Comparison of ENCODE assay signal across 25 cellular contexts in genomic region chr2:203869207-203869606, GRCh38. TPM values are rescaled to one million over a fixed set of nuclear protein-coding genes. Genes with fewer than 3 reads are reported as not detected.
DNase-seq lines count a peak whose midpoint lies in the region; ATAC-seq, FAIRE-seq and TF ChIP-seq lines count a peak whose summit lies in the region.
"Had no signal": no experiment of that assay in that cellular context is flagged by ENCODE, and none has a peak within 500 bp of the region (broad histone marks: within the 10 kb centered on the region; RNA-seq: fewer than 3 reads in every experiment).

No MANE protein-coding gene starts in this region.

- H3K9me3 ChIP-seq in Loucy (ENCODE audit: insufficient read depth, low read depth, low read length) (no peaks in the 10 kb centered on the region), GM23248 (ENCODE audit: low read depth) (no peaks in the 10 kb centered on the region)
- H3K9me3 ChIP-seq: esophagus squamous epithelium, right lobe of liver had no signal

- peaks cover 43% of the 10 kb centered on the region for H3K36me3 Mint-ChIP-seq in activated CD4-positive, alpha-beta T cell treated with anti-CD3 and anti-CD28 coated beads, Interleukin-2, amount 10 ng/mL, durations not matched to agents 7 days and 5 days (ENCODE audit: low read depth)
- H3K36me3 Mint-ChIP-seq in activated naive CD4-positive, alpha-beta T cell treated with anti-CD3 and anti-CD28 coated beads, Interleukin-2, amount 50 U/mL, for 72 hours, result peaks cover 63 to 82% of the 10 kb centered on the region in 2 donors
- no peaks in the 10 kb centered on the region for H3K36me3 Mint-ChIP-seq in natural killer cell

- H3K4me1 ChIP-seq in Loucy (ENCODE audit: insufficient read depth, low read length, poor library complexity, severe bottlenecking) (peaks cover 14% of the 10 kb centered on the region), GM23248 (ENCODE audit: insufficient read depth) (no peaks in the 10 kb centered on the region)
- H3K4me1 ChIP-seq: esophagus squamous epithelium, right lobe of liver had no signal

- H3K9me2 ChIP-seq in Loucy (replicated peaks; ENCODE audit: low read depth, low read length) (no peaks in the 10 kb centered on the region), GM23248 (ENCODE audit: insufficient read depth) (no peaks in the 10 kb centered on the region)

- no peak overlapping the region for H3K4me3 ChIP-seq in Loucy (ENCODE audit: low read length, poor library complexity, severe bottlenecking)
- no peak overlapping the region for H3K4me3 ChIP-seq in GM23248
- H3K4me3 ChIP-seq: right lobe of liver had no signal

- H3K27me3 Mint-ChIP-seq in activated CD4-positive, alpha-beta T cell treated with anti-CD3 and anti-CD28 coated beads, Interleukin-2, amount 10 ng/mL, durations not matched to agents 7 days and 5 days, result no peaks in the 10 kb centered on the region
- peaks cover 0 to 2% of the 10 kb centered on the region in 2 donors for H3K27me3 Mint-ChIP-seq in natural killer cell (ENCODE audit: low read depth in 2 of 2)

- intact Hi-C loops in natural killer cell (cut with micrococcal nuclease), result no loop called here

- POLR2A ChIA-PET in activated CD4-positive, alpha-beta T cell treated with anti-CD3 and anti-CD28 coated beads, Interleukin-2, amount 10 ng/mL, durations not matched to agents 7 days and 5 days (lab: Charles Lee), result interaction anchor here (0.5 to 1.1 kb wide), 2 partner anchors 160 to 483 kb away, joined by 3 read pairs; no protein-coding TSS in a partner anchor
- POLR2A ChIA-PET in RWPE1 (lab: Yijun Ruan, JAX; ENCODE audit: low non-redundant PET), result no interaction called here

- H3K9ac ChIP-seq in Loucy (ENCODE audit: low read depth, low read length, poor library complexity, severe bottlenecking), result no peak overlapping the region
- no peak overlapping the region for H3K9ac ChIP-seq in GM23248

- in situ Hi-C loops in GM23248 (cut with MboI), result no loop called here

- ATAC-seq in activated naive CD4-positive, alpha-beta T cell treated with anti-CD3 and anti-CD28 coated beads, Interleukin-2, amount 50 U/mL, for 72 hours, result peak; percentile 4 to 18
- no peak for ATAC-seq in natural killer cell
- ATAC-seq: left cardiac atrium had no signal

- H3K4me2 ChIP-seq in Loucy (ENCODE audit: low read depth, low read length, poor library complexity, severe bottlenecking) (no peak overlapping the region), GM23248 (ENCODE audit: unreplicated experiment) (no peak overlapping the region)

- no peak for FAIRE-seq in frontal cortex (lab: Jason Lieb, UNC)
- FAIRE-seq: astrocyte had no signal

- H3F3A ChIP-seq in Loucy (ENCODE audit: low read depth) (no peaks in the 10 kb centered on the region), GM23248 (ENCODE audit: insufficient read depth) (no peaks in the 10 kb centered on the region)

- H3K4me1 Mint-ChIP-seq in activated CD4-positive, alpha-beta T cell treated with anti-CD3 and anti-CD28 coated beads, Interleukin-2, amount 10 ng/mL, durations not matched to agents 7 days and 5 days, result peaks cover 83% of the 10 kb centered on the region
- peaks cover 22 to 28% of the 10 kb centered on the region in 2 donors for H3K4me1 Mint-ChIP-seq in natural killer cell
- H3K4me1 Mint-ChIP-seq: nephron had no signal

- H3K27ac ChIP-seq in RWPE1 (no peak overlapping the region), GM23248 (no peak overlapping the region)
- H3K27ac ChIP-seq: right lobe of liver had no signal

- H3K79me2 ChIP-seq in Loucy (ENCODE audit: insufficient read depth, low read length) (no peaks in the 10 kb centered on the region), GM23248 (ENCODE audit: insufficient read depth) (no peaks in the 10 kb centered on the region)

- no peak for TF ChIP-seq CTCF in Loucy (conservative IDR thresholded peaks at IDR 0.05; ENCODE audit: low read length)
- TF ChIP-seq CTCF in natural killer cell (IDR thresholded peaks at IDR 0.05), result no peak
- TF ChIP-seq CTCF in RWPE1 (conservative IDR thresholded peaks at IDR 0.05; ENCODE audit: low read depth), result no peak

- H3K36me3 ChIP-seq in Loucy (ENCODE audit: insufficient read depth, low read length) (no peaks in the 10 kb centered on the region), GM23248 (ENCODE audit: low read depth) (no peaks in the 10 kb centered on the region)
- H3K36me3 ChIP-seq: esophagus squamous epithelium, right lobe of liver had no signal

- 26 to 27% methylated on average over 1 of the region's 1 CpG for WGBS in GM23248 (ENCODE audit: low coverage in 1 of 2, low lambda C conversion rate in 2 of 2, missing lambda C conversion rate in 2 of 2), 2 experiments

- H3K27me3 ChIP-seq in Loucy (ENCODE audit: insufficient read depth, low read length, poor library complexity, severe bottlenecking), result no peaks in the 10 kb centered on the region
- peaks cover 43% of the 10 kb centered on the region for H3K27me3 ChIP-seq in GM23248 (replicated peaks; ENCODE audit: insufficient read depth)
- H3K27me3 ChIP-seq: esophagus squamous epithelium, right lobe of liver had no signal

- peaks cover 18% of the 10 kb centered on the region for H3K9me3 Mint-ChIP-seq in activated CD4-positive, alpha-beta T cell treated with anti-CD3 and anti-CD28 coated beads, Interleukin-2, amount 10 ng/mL, durations not matched to agents 7 days and 5 days
- peaks cover 5 to 15% of the 10 kb centered on the region in 2 donors for H3K9me3 Mint-ChIP-seq in activated naive CD4-positive, alpha-beta T cell treated with anti-CD3 and anti-CD28 coated beads, Interleukin-2, amount 50 U/mL, for 72 hours
- H3K9me3 Mint-ChIP-seq in natural killer cell, result no peaks in the 10 kb centered on the region

- H2AFZ ChIP-seq in Loucy (ENCODE audit: low read length) (0 out of 2 replicates have a peak overlapping the region, but pooled peaks have one; percentile 28), GM23248 (no peak overlapping the region)

- peak overlapping the region; percentile 97 for H3K27ac Mint-ChIP-seq in activated CD4-positive, alpha-beta T cell treated with anti-CD3 and anti-CD28 coated beads, Interleukin-2, amount 10 ng/mL, durations not matched to agents 7 days and 5 days
- H3K27ac Mint-ChIP-seq in activated naive CD4-positive, alpha-beta T cell treated with anti-CD3 and anti-CD28 coated beads, Interleukin-2, amount 50 U/mL, for 72 hours, result peak overlapping the region; percentile 98 to 100
- peak overlapping the region in 1 of 2 donors; percentile 62 for H3K27ac Mint-ChIP-seq in natural killer cell
- H3K27ac Mint-ChIP-seq: nephron had no signal

- CTCF ChIA-PET in activated CD4-positive, alpha-beta T cell treated with anti-CD3 and anti-CD28 coated beads, Interleukin-2, amount 10 ng/mL, durations not matched to agents 7 days and 5 days (lab: Charles Lee), result interaction anchor here (0.8 to 6.8 kb wide), 8 partner anchors 8 to 128 kb away, joined by 3 to 33 read pairs (median 6); no protein-coding TSS in a partner anchor
- CTCF ChIA-PET in RWPE1 (lab: Yijun Ruan, JAX), result interaction anchor here (0.5 kb wide), 1 partner anchor 940 kb away, joined by 3 read pairs; no protein-coding TSS in a partner anchor

- H4K20me1 ChIP-seq in Loucy (ENCODE audit: insufficient read depth, low read length, poor library complexity, severe bottlenecking) (no peaks in the 10 kb centered on the region), GM23248 (ENCODE audit: insufficient read depth) (no peaks in the 10 kb centered on the region)

- peak overlapping the region; percentile 78 for H3K4me3 Mint-ChIP-seq in activated CD4-positive, alpha-beta T cell treated with anti-CD3 and anti-CD28 coated beads, Interleukin-2, amount 10 ng/mL, durations not matched to agents 7 days and 5 days
- peak overlapping the region; percentile 6 for H3K4me3 Mint-ChIP-seq in natural killer cell
- H3K4me3 Mint-ChIP-seq: nephron had no signal

- peak; percentile 41 for DNase-seq in activated CD4-positive, alpha-beta T cell treated with anti-CD3 and anti-CD28 coated beads, Interleukin-2, amount 10 ng/mL, durations not matched to agents 7 days and 5 days
- no peak for DNase-seq in activated CD4-positive, alpha-beta T cell treated with anti-CD3 and anti-CD28 coated beads, Interleukin-2, amount 50 U/mL, for 48 hours
- peak in 1 of 2 donors; percentile 41 for DNase-seq in activated naive CD4-positive, alpha-beta T cell treated with anti-CD3 and anti-CD28 coated beads, Interleukin-2, amount 50 U/mL, for 72 hours (ENCODE audit: low spot score in 2 of 2)
- DNase-seq in natural killer cell, result no peak
- DNase-seq in frontal cortex (ENCODE audit: low spot score in 2 of 2), result no peak
- no peak for DNase-seq in RWPE1 (ENCODE audit: low spot score)
- no peak for DNase-seq in GM23248
- DNase-seq: ACHN, C1 segment of cervical spinal cord, cerebellar nuclear complex, esophagus squamous epithelium, GDM1, Kasumi-1, left cardiac atrium, mesenchymal stem cell, NCI-H1092, NCI-H2081 treated with DMSO at 0.1 percent for 48 hours, NCI-H526 treated with DMSO at 0.1 percent for 48 hours, right lobe of liver had no signal

RNA-seq across cellular contexts. Expression of gene CTLA4, which starts 1.6 kb away (rescaled TPM):
- 10 to 100 TPM; 20.1 to 22.7 TPM for total RNA-seq in activated CD4-positive, alpha-beta T cell treated with anti-CD3 and anti-CD28 coated beads, Interleukin-2, amount 10 ng/mL, durations not matched to agents 7 days and 5 days
- 10 to 100 TPM; 55.0 to 61.7 TPM for total RNA-seq in activated naive CD4-positive, alpha-beta T cell treated with anti-CD3 and anti-CD28 coated beads, Interleukin-2, amount 50 U/mL, for 72 hours
- total RNA-seq in natural killer cell, result 1 to 10 TPM in 1 of 3 donors, under 1 TPM in 2; 0.31 to 2.3 (median 0.78) TPM
- not detected for total RNA-seq in frontal cortex
- total RNA-seq in GM23248 (2014; rRNA removed; shearing (Covaris generic)), result not detected in 2 replicates
- polyA plus RNA-seq in GM23248 (2016; fragmentation: Nextera tagmentation; extraction: Ambion mirVana), result not detected in 2 replicates
- total RNA-seq: astrocyte, HT1080, OCI-LY7, right lobe of liver, temporal lobe had no signal

Comparison
In these comparisons a context has a peak if more than half of its experiments do, and no peak if none do; other contexts are left out.
1. ATAC-seq: peak in activated naive CD4-positive, alpha-beta T cell treated with anti-CD3 and anti-CD28 coated beads, Interleukin-2, amount 50 U/mL, for 72 hours (2 of 2); none in natural killer cell (0 of 3).
2. RNA of gene CTLA4, which starts 1.6 kb away (total RNA-seq): 55.0 to 61.7 TPM in activated naive CD4-positive, alpha-beta T cell treated with anti-CD3 and anti-CD28 coated beads, Interleukin-2, amount 50 U/mL, for 72 hours and 20.1 to 22.7 TPM in activated CD4-positive, alpha-beta T cell treated with anti-CD3 and anti-CD28 coated beads, Interleukin-2, amount 10 ng/mL, durations not matched to agents 7 days and 5 days; 0.31 to 2.3 TPM in natural killer cell, not detected in frontal cortex (single experiment) and not detected in GM23248; every median in the first group is over 4 times any median in the second.